ENCODE assay signal across 8 cellular contexts in the genomic region with DNA sequence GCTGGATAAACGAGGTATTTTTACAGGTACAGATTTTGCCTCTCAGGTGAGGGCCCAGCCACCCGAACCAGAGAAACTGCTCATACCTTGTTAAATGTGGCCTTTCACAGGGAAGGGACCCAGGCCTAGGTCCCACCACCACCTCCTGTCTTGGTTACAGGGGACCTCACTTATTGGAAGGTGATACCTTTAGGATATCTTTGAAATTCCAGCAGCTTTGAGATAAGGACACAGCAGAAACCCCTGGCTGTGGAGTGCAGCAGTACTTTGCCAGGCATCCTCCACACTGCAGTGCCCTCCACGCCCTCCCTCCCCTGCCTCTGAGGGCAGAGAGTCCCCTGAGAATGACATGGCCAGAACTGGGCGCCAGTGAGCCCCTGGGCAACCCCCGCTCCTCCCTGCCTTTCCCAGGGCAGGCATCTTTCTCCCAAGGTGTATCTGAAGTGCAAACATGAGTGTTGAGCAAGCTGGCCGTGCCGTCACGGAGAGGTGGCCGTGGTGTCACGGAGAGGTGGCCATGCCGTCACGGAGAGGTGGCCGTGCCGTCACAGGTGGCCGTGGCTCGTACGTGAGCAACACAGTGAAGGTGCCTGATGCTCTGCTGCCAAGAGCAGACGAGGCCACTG.
DNase-seq lines count a peak whose midpoint lies in the region; ATAC-seq, FAIRE-seq and TF ChIP-seq lines count a peak whose summit lies in the region.

No MANE protein-coding gene starts in this region.

- DNase-seq in GM12865 (ENCODE audit: low read depth) (no peak), natural killer cell (no peak), GM13977 (ENCODE audit: low spot score) (no peak), HTR-8/SVneo (ENCODE audit: insufficient read length, low spot score) (no peak), dermis blood vessel endothelial cell (no peak)
- DNase-seq in activated T-helper 1 cell treated with anti-CD3 and anti-CD28 coated beads, Interleukin-12 subunit alpha, Interleukin-12 subunit beta, Interleukin-2, Interleukin-4 antibody, amounts not matched to agents 30 ng/mL and 10 ng/mL and 1 ng/mL, durations not matched to agents 14 hours and 24 hours and 36 hours (ENCODE audit: low spot score) = no peak
- DNase-seq in naive thymus-derived CD8-positive, alpha-beta T cell = no peak

- peaks cover 82% of the 10 kb centered on the region for H3K4me1 Mint-ChIP-seq in activated T-helper 1 cell treated with anti-CD3 and anti-CD28 coated beads, Interleukin-12 subunit alpha, Interleukin-12 subunit beta, Interleukin-2, Interleukin-4 antibody, amounts not matched to agents 30 ng/mL and 10 ng/mL and 1 ng/mL, durations not matched to agents 14 hours and 24 hours and 36 hours (ENCODE audit: low read depth)
- peaks cover 22 to 34% of the 10 kb centered on the region in 2 donors for H3K4me1 Mint-ChIP-seq in natural killer cell
- peaks cover 24 to 55% (median 40%) of the 10 kb centered on the region in 4 donors for H3K4me1 Mint-ChIP-seq in naive thymus-derived CD8-positive, alpha-beta T cell

- peak overlapping the region; percentile 96 for H3K27ac Mint-ChIP-seq in activated T-helper 1 cell treated with anti-CD3 and anti-CD28 coated beads, Interleukin-12 subunit alpha, Interleukin-12 subunit beta, Interleukin-2, Interleukin-4 antibody, amounts not matched to agents 30 ng/mL and 10 ng/mL and 1 ng/mL, durations not matched to agents 14 hours and 24 hours and 36 hours
- H3K27ac Mint-ChIP-seq in natural killer cell = peak overlapping the region; percentile 80 to 88
- H3K27ac Mint-ChIP-seq in naive thymus-derived CD8-positive, alpha-beta T cell = peak overlapping the region in 5 of 10 donors; percentile 34 to 75 (median 43)

- H3K4me3 ChIP-seq in GM12865 (ENCODE audit: low read depth, low read length) = peak overlapping the region; percentile 10; the same call in 1 of the 2 replicates

- peak; percentile 26 for ATAC-seq in HG02840 (IDR thresholded peaks at IDR 0.05; ENCODE audit: low FRiP score, unreplicated experiment)
- ATAC-seq in natural killer cell = peak in 2 of 3 donors; percentile 9 to 22
- no peak for ATAC-seq in naive thymus-derived CD8-positive, alpha-beta T cell

- peaks cover 59% of the 10 kb centered on the region for H3K36me3 Mint-ChIP-seq in activated T-helper 1 cell treated with anti-CD3 and anti-CD28 coated beads, Interleukin-12 subunit alpha, Interleukin-12 subunit beta, Interleukin-2, Interleukin-4 antibody, amounts not matched to agents 30 ng/mL and 10 ng/mL and 1 ng/mL, durations not matched to agents 14 hours and 24 hours and 36 hours (ENCODE audit: low read depth)
- no peaks in the 10 kb centered on the region for H3K36me3 Mint-ChIP-seq in natural killer cell
- peaks cover 0 to 26% (median 11%) of the 10 kb centered on the region in 3 donors for H3K36me3 Mint-ChIP-seq in naive thymus-derived CD8-positive, alpha-beta T cell

- H3K4me3 Mint-ChIP-seq in activated T-helper 1 cell treated with anti-CD3 and anti-CD28 coated beads, Interleukin-12 subunit alpha, Interleukin-12 subunit beta, Interleukin-2, Interleukin-4 antibody, amounts not matched to agents 30 ng/mL and 10 ng/mL and 1 ng/mL, durations not matched to agents 14 hours and 24 hours and 36 hours = peak overlapping the region; percentile 61
- no peak overlapping the region for H3K4me3 Mint-ChIP-seq in natural killer cell
- H3K4me3 Mint-ChIP-seq in naive thymus-derived CD8-positive, alpha-beta T cell = peak overlapping the region in 2 of 10 donors; percentile 32 to 47

- no peak for FAIRE-seq in HTR-8/SVneo (lab: Jason Lieb, UNC)

- intact Hi-C loops in activated T-helper 1 cell treated with anti-CD3 and anti-CD28 coated beads, Interleukin-12 subunit alpha, Interleukin-12 subunit beta, Interleukin-2, Interleukin-4 antibody, amounts not matched to agents 30 ng/mL and 10 ng/mL and 1 ng/mL, durations not matched to agents 14 hours and 24 hours and 36 hours (cut with micrococcal nuclease) = loop anchor here (1.0 to 2.0 kb wide), 7 partner anchors 10 to 252 kb away; no protein-coding TSS in a partner anchor
- intact Hi-C loops in natural killer cell (cut with micrococcal nuclease) = loop anchor here (1.0 kb wide), 1 partner anchor 24 kb away; no protein-coding TSS in a partner anchor

- H3K27me3 Mint-ChIP-seq in activated T-helper 1 cell treated with anti-CD3 and anti-CD28 coated beads, Interleukin-12 subunit alpha, Interleukin-12 subunit beta, Interleukin-2, Interleukin-4 antibody, amounts not matched to agents 30 ng/mL and 10 ng/mL and 1 ng/mL, durations not matched to agents 14 hours and 24 hours and 36 hours (ENCODE audit: insufficient read depth) = no peaks in the 10 kb centered on the region
- H3K27me3 Mint-ChIP-seq in natural killer cell (ENCODE audit: low read depth in 2 of 2) = no peaks in the 10 kb centered on the region
- no peaks in the 10 kb centered on the region for H3K27me3 Mint-ChIP-seq in naive thymus-derived CD8-positive, alpha-beta T cell

- POLR2A ChIA-PET in naive thymus-derived CD8-positive, alpha-beta T cell (lab: Charles Lee) = interaction anchor here (1.6 kb wide), 1 partner anchor 24 kb away, joined by 5 read pairs; no protein-coding TSS in a partner anchor

- H3K9me3 Mint-ChIP-seq in activated T-helper 1 cell treated with anti-CD3 and anti-CD28 coated beads, Interleukin-12 subunit alpha, Interleukin-12 subunit beta, Interleukin-2, Interleukin-4 antibody, amounts not matched to agents 30 ng/mL and 10 ng/mL and 1 ng/mL, durations not matched to agents 14 hours and 24 hours and 36 hours = no peaks in the 10 kb centered on the region
- no peaks in the 10 kb centered on the region for H3K9me3 Mint-ChIP-seq in natural killer cell
- H3K9me3 Mint-ChIP-seq in naive thymus-derived CD8-positive, alpha-beta T cell = no peaks in the 10 kb centered on the region

- TF ChIP-seq CTCF in GM12865 (IDR thresholded peaks at IDR 0.05; ENCODE audit: insufficient read depth, low read depth, low read length, missing control alignments) (no peak), natural killer cell (IDR thresholded peaks at IDR 0.05) (no peak), GM13977 (IDR thresholded peaks at IDR 0.05; ENCODE audit: extremely low read depth, insufficient read depth, missing control alignments) (no peak)

- in situ Hi-C loops in GM13977 (cut with MboI; ENCODE audit: low pct_unique_long_range_greater_than_20kb, low sequenced_read_pairs, unreplicated experiment) = no loop called here

Comparison
In these comparisons a context has a peak if more than half of its experiments do, and no peak if none do; other contexts are left out.
1. ATAC-seq: peak in HG02840 (single experiment) and natural killer cell (2 of 3); none in naive thymus-derived CD8-positive, alpha-beta T cell (0 of 2).